28 cellular contexts compared by ENCODE assay signal in the genomic region with DNA sequence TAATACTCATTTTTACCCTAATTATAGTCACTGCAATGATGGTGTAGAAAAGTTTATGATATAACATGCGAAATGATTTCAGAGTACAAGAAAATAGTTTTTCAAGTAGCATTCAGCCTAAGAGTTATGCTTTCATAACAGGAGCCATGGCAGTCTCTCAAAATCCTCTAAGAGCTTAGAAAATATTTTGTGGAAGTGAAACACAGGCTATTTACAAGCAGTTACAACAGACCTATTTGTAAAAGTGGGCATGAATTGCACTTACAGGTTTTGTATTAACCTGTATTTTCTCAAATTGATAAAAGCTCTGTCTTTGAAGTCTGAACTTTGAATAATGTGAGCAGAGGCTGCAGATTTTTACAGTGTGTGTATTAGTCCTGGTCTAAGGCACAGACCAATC.
"Had no signal": no experiment of that assay in that cellular context is flagged by ENCODE, and none has a peak within 500 bp of the region (broad histone marks: within the 10 kb centered on the region; RNA-seq: fewer than 3 reads in every experiment).

No MANE protein-coding gene starts in this region.

- H3K9me3 ChIP-seq: ascending aorta, body of pancreas, SJSA1 had no signal

- DNase-seq: activated B cell treated with CpG ODN at 0.5 μM for 24 hours; activated CD4-positive, alpha-beta T cell treated with anti-CD3 and anti-CD28 coated beads for 1 hour; activated CD4-positive, alpha-beta T cell treated with anti-CD3 and anti-CD28 coated beads, Interleukin-2, amount 10 ng/mL, durations not matched to agents 24 days and 14 days; activated CD4-positive, alpha-beta T cell treated with anti-CD3 and anti-CD28 coated beads, Interleukin-2, amount 50 U/mL, for 48 hours; activated CD8-positive, alpha-beta memory T cell treated with anti-CD3 and anti-CD28 coated beads, Interleukin-2, amount 10 ng/mL, durations not matched to agents 7 days and 5 days; activated effector memory CD4-positive, alpha-beta T cell treated with anti-CD3 and anti-CD28 coated beads, Interleukin-2, amount 50 U/mL, for 16 hours; activated naive CD4-positive, alpha-beta T cell treated with Interleukin-2 at 50 U/mL for 16 hours; activated naive CD8-positive, alpha-beta T cell treated with anti-CD3 and anti-CD28 coated beads, Interleukin-2, amount 50 U/mL, for 24 hours; activated T-cell treated with anti-CD3 and anti-CD28 coated beads, Interleukin-2, amount 50 U/mL, for 4 hours; amniotic stem cell; body of pancreas; central memory CD4-positive, alpha-beta T cell; Karpas-422; MM.1S; NCI-H1092 treated with DMSO at 0.1 percent for 48 hours; NCI-H1417 treated with DMSO at 0.1 percent for 48 hours; NCI-H1694; NCI-H2029; NCI-H2107; NCI-H345; NCI-H510A; NCI-H69; NK-92 treated with Interleukin-12 subunit alpha and Interleukin-12 subunit beta, amount 100 ng/mL, for 24 hours; RPMI8226; SW 1271 had no signal

- H3K36me3 ChIP-seq: ascending aorta, SJSA1 had no signal

- H3K27me3 ChIP-seq: ascending aorta, body of pancreas, SJSA1 had no signal

- H3K27ac ChIP-seq: ascending aorta, body of pancreas, coronary artery, SJSA1 had no signal

- H3K4me3 ChIP-seq: ascending aorta, body of pancreas, coronary artery, SJSA1 had no signal

- H3K4me1 ChIP-seq: ascending aorta, body of pancreas, SJSA1 had no signal
